In the genomic region with DNA sequence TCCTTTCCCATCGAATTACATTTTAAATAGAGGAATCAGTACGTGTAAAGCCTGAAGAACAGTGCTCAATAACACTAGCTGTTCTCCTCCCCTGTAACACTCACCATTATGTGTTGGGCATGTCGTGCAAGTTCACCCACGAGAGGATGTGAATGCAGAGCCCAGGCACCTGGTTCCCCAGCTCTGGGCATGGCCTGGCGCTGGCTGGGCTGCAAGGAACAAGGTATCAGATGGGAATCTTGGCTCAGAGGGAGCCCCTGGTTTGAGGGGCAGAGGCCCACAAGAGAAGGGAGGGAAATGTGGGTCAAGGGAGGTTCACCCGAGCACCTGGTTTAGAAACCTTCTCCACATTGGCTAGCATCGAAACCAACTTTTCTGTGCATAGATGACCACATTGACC, we compare ENCODE assay signal across 8 cellular contexts.
"Had no signal": no experiment of that assay in that cellular context is flagged by ENCODE, and none has a peak within 500 bp of the region (broad histone marks: within the 10 kb centered on the region; RNA-seq: fewer than 3 reads in every experiment).

No MANE protein-coding gene starts in this region.

- FAIRE-seq: G401.6, GM12878, GM12891, GM12892, GM18507, GM19239 had no signal

- ATAC-seq: GM12878 had no signal

- H3K4me3 ChIP-seq: GM12878 had no signal

- DNase-seq: GDM1, GF-D8 had no signal
